8 cellular contexts compared by ENCODE assay signal in genomic region chr11:57458060-57458409, GRCh38. TPM values are rescaled to one million over a fixed set of nuclear protein-coding genes. Genes with fewer than 3 reads are reported as not detected.
A peak's percentile ranks its signal among the peaks of the same experiment; 100 is the strongest.
DNase-seq lines count a peak whose midpoint lies in the region; ATAC-seq, FAIRE-seq and TF ChIP-seq lines count a peak whose summit lies in the region.

No MANE protein-coding gene starts in this region.

- peak overlapping the region; percentile 73 for H3K4me3 Mint-ChIP-seq in CD8-positive, alpha-beta T cell

- POLR2A ChIA-PET in CD8-positive, alpha-beta T cell (lab: Charles Lee), result interaction anchor here (0.6 to 1.6 kb wide), 5 partner anchors 13 to 121 kb away, joined by 3 to 8 read pairs (median 3); no protein-coding TSS in a partner anchor

- intact Hi-C loops in CD8-positive, alpha-beta T cell (cut with DNase I, micrococcal nuclease), result loop anchor here (1.0 to 2.0 kb wide), 4 partner anchors 22 to 189 kb away; no protein-coding TSS in a partner anchor
- intact Hi-C loops in ascending aorta (cut with DNase I), result no loop called here

- H3K9me3 Mint-ChIP-seq in CD8-positive, alpha-beta T cell, result no peaks in the 10 kb centered on the region

- H2AFZ ChIP-seq in osteoblast (ENCODE audit: low read length), result no peak overlapping the region

- H3K4me1 ChIP-seq in CD8-positive, alpha-beta T cell (ENCODE audit: insufficient read depth, low read length), result peaks cover 37% of the 10 kb centered on the region
- H3K4me1 ChIP-seq in ascending aorta (peaks cover 16 to 32% of the 10 kb centered on the region in 2 donors), osteoblast (ENCODE audit: insufficient read depth, low read length) (peaks cover 8% of the 10 kb centered on the region)

- no peaks in the 10 kb centered on the region for H3K79me2 ChIP-seq in osteoblast (ENCODE audit: insufficient read depth, low read length)

- H3K36me3 ChIP-seq in CD8-positive, alpha-beta T cell (ENCODE audit: insufficient read depth, low read length), result no peaks in the 10 kb centered on the region
- H3K36me3 ChIP-seq in ascending aorta (no peaks in the 10 kb centered on the region), osteoblast (ENCODE audit: insufficient read depth, low read length) (no peaks in the 10 kb centered on the region)

- TF ChIP-seq CTCF in CD8-positive, alpha-beta T cell (IDR thresholded peaks at IDR 0.05), result no peak
- TF ChIP-seq CTCF in ascending aorta (IDR thresholded peaks at IDR 0.05) (no peak), osteoblast (IDR thresholded peaks at IDR 0.05; ENCODE audit: extremely low read depth, low read depth, low read length) (no peak), D721Med (IDR thresholded peaks at IDR 0.05; ENCODE audit: insufficient read depth, missing control alignments) (no peak)

- H3K9me3 ChIP-seq in CD8-positive, alpha-beta T cell (ENCODE audit: low read length), result no peaks in the 10 kb centered on the region
- H3K9me3 ChIP-seq in ascending aorta (no peaks in the 10 kb centered on the region), osteoblast (ENCODE audit: low read depth, low read length) (no peaks in the 10 kb centered on the region)

- peak; percentile 8 for ATAC-seq in CD8-positive, alpha-beta T cell
- no peak for ATAC-seq in GM18861 (IDR thresholded peaks at IDR 0.05; ENCODE audit: unreplicated experiment)

- H3K27me3 Mint-ChIP-seq in CD8-positive, alpha-beta T cell (ENCODE audit: low read depth), result peaks cover 25% of the 10 kb centered on the region

- H3K27ac ChIP-seq in CD8-positive, alpha-beta T cell (ENCODE audit: low read depth, low read length), result no peak overlapping the region
- no peak overlapping the region for H3K27ac ChIP-seq in ascending aorta
- no peak overlapping the region for H3K27ac ChIP-seq in osteoblast (ENCODE audit: low read depth, low read length)

- peaks cover 14% of the 10 kb centered on the region for H3K27me3 ChIP-seq in CD8-positive, alpha-beta T cell (ENCODE audit: insufficient read depth, low read length)
- peaks cover 28% of the 10 kb centered on the region for H3K27me3 ChIP-seq in ascending aorta
- H3K27me3 ChIP-seq in osteoblast (ENCODE audit: insufficient read depth, low read length), result peaks cover 51% of the 10 kb centered on the region

- peak in 1 of 7 experiments; percentile 36 for DNase-seq in CD8-positive, alpha-beta T cell
- peak; percentile 67 for DNase-seq in HuH-7.5 (ENCODE audit: low spot score)
- no peak for DNase-seq in ascending aorta (ENCODE audit: low spot score in 2 of 2)
- peak; percentile 85 for DNase-seq in osteoblast (ENCODE audit: insufficient read length, low spot score, missing footprints)
- DNase-seq in medulla oblongata (ENCODE audit: extremely low spot score), result no peak
- no peak for DNase-seq in NCI-H2081 treated with DMSO at 0.1 percent for 48 hours (lab: John Stamatoyannopoulos, UW)
- DNase-seq in D721Med (ENCODE audit: insufficient read length, low spot score), result no peak

- H3K36me3 Mint-ChIP-seq in CD8-positive, alpha-beta T cell, result no peaks in the 10 kb centered on the region

- FAIRE-seq in D721Med (lab: Jason Lieb, UNC), result no peak

- H4K20me1 ChIP-seq in osteoblast (ENCODE audit: insufficient read depth, low read length), result no peaks in the 10 kb centered on the region

- H3K4me1 Mint-ChIP-seq in CD8-positive, alpha-beta T cell (ENCODE audit: low read depth), result peaks cover 27% of the 10 kb centered on the region

- no peak overlapping the region for H3K27ac Mint-ChIP-seq in CD8-positive, alpha-beta T cell

- CTCF ChIA-PET in CD8-positive, alpha-beta T cell (lab: Charles Lee), result interaction anchor here (0.7 to 10.4 kb wide), 50 partner anchors 8 to 1272 kb away, joined by 3 to 237 read pairs (median 5); partner anchors contain the start of genes P2RX3, SLC43A1, SLC43A3 and TIMM10

- H3K4me3 ChIP-seq in CD8-positive, alpha-beta T cell (ENCODE audit: low read depth, low read length), result peak overlapping the region; percentile 62
- H3K4me3 ChIP-seq in ascending aorta (peak overlapping the region; percentile 53 to 55), osteoblast (ENCODE audit: insufficient read depth, low read length) (peak overlapping the region; percentile 60)

- peak overlapping the region; percentile 77 for H3K4me2 ChIP-seq in osteoblast (ENCODE audit: insufficient read depth, low read length)

RNA-seq across cellular contexts. Expression of gene RTN4RL2, which starts 2.3 kb away (rescaled TPM):
- under 1 TPM; 0.16 to 0.31 TPM for total RNA-seq in CD8-positive, alpha-beta T cell
- total RNA-seq in ascending aorta (0.64 TPM), osteoblast (0.29 and 0.36 TPM in 2 replicates)

RNA-seq across cellular contexts. Expression of gene SLC43A3, which starts 31.1 kb away (rescaled TPM):
- total RNA-seq in CD8-positive, alpha-beta T cell, result 10 to 100 TPM in 1 of 2 experiments, 1 to 10 TPM in 1; 9.3 to 11.3 TPM
- total RNA-seq in ascending aorta, result 211 TPM
- 51.4 and 61.0 TPM in 2 replicates for total RNA-seq in osteoblast

RNA-seq across cellular contexts. Expression of gene SLC43A1, which starts 57.5 kb away (rescaled TPM):
- 1 to 10 TPM; 4.4 to 7.5 TPM for total RNA-seq in CD8-positive, alpha-beta T cell
- total RNA-seq in ascending aorta (18.4 TPM), osteoblast (18.5 and 28.0 TPM in 2 replicates)

Comparison
In these comparisons a context has a peak if more than half of its experiments do, and no peak if none do; other contexts are left out.
1. DNase-seq: peak in HuH-7.5 (single experiment) and osteoblast (single experiment); none in ascending aorta (0 of 2), medulla oblongata (single experiment), NCI-H2081 treated with DMSO at 0.1 percent for 48 hours (single experiment) and D721Med (single experiment).
2. Peak in every context shown above with its lines, with median percentiles within 50 percentile points of each other: H3K4me3 ChIP-seq.